ENCODE assay signal across 8 cellular contexts in the genomic region with DNA sequence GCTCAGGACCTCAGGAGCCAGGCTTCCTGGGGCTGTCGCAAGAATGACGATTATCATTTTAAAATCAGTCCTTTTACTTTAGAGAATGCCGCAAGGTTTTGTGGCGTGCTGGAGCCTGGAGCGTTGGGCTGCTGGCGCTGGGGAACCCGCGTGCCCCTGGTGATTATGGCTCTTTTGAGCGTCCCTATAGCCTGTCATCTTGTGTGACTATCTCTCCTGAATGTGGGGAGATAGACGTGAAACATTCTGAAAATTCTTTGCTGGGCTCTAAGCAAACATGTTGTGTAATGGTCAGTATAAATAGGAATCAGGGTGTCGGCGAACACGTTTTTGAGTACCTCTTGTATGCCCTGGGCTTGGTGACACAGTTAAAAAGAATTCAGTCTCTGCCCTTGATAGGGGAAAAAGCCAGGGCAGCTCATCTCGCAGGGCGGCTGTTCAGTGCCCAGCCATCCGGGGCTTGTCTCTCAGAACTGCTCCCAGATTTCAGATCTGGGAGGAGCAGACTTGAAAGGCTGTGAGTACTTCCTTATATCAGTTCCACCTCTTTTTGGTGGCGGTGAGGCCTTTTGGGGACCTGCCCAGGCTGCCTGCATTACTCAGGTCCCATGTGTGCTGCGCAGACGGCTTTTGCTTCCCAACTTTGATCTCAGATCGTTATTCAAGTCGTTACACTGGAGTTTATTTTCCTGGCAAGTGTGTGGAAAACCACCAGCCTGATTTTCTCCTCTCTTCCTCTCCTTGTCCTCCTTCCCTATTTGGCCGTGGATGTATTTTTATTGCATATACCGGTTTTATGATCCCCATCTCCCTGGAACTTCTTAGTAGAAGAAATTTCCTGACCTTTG. TPM values are rescaled to one million over a fixed set of nuclear protein-coding genes. Genes with fewer than 3 reads are reported as not detected.
A peak's percentile ranks its signal among the peaks of the same experiment; 100 is the strongest.
DNase-seq lines count a peak whose midpoint lies in the region; ATAC-seq and TF ChIP-seq lines count a peak whose summit lies in the region.

No MANE protein-coding gene starts in this region.

- H3K27me3 Mint-ChIP-seq in activated T-cell treated with anti-CD3 and anti-CD28 coated beads, Interleukin-2, amount 50 U/mL, for 72 hours (ENCODE audit: low read depth): no peaks in the 10 kb centered on the region
- H3K27me3 Mint-ChIP-seq in neural crest cell (ENCODE audit: low read depth): no peaks in the 10 kb centered on the region

- DNase-seq in EH (ENCODE audit: low read depth) (peak; percentile 95), HCEC 1CT (peak; percentile 78), NT2/D1 (ENCODE audit: low read depth, low spot score) (no peak), fibroblast of the aortic adventitia (ENCODE audit: low read depth) (peak; percentile 74), neural crest cell (ENCODE audit: low read depth, low spot score) (no peak)
- peak; percentile 51 for DNase-seq in activated T-cell treated with anti-CD3 and anti-CD28 coated beads, Interleukin-2, amount 50 U/mL, for 72 hours

- peaks cover 20% of the 10 kb centered on the region for H3K36me3 ChIP-seq in NT2/D1 (ENCODE audit: insufficient read depth, insufficient read length, low read length)

- H3K4me1 Mint-ChIP-seq in activated T-cell treated with anti-CD3 and anti-CD28 coated beads, Interleukin-2, amount 50 U/mL, for 72 hours (ENCODE audit: low read depth): peaks cover 73% of the 10 kb centered on the region
- H3K4me1 Mint-ChIP-seq in neural crest cell: peaks cover 26% of the 10 kb centered on the region

- H3K27ac Mint-ChIP-seq in activated T-cell treated with anti-CD3 and anti-CD28 coated beads, Interleukin-2, amount 50 U/mL, for 72 hours: peak overlapping the region; percentile 90
- H3K27ac Mint-ChIP-seq in neural crest cell (ENCODE audit: unreplicated experiment): peak overlapping the region; percentile 84

- H3K36me3 Mint-ChIP-seq in activated T-cell treated with anti-CD3 and anti-CD28 coated beads, Interleukin-2, amount 50 U/mL, for 72 hours (ENCODE audit: insufficient read depth in 2 of 2): peaks cover 5 to 14% of the 10 kb centered on the region in 2 donors
- H3K36me3 Mint-ChIP-seq in neural crest cell (ENCODE audit: low read depth): no peaks in the 10 kb centered on the region

- TF ChIP-seq CTCF in fibroblast of the aortic adventitia (IDR thresholded peaks at IDR 0.05; ENCODE audit: insufficient read depth, low read length) (no peak), neural crest cell (conservative IDR thresholded peaks at IDR 0.05) (no peak)

- peak; percentile 14 to 18 for ATAC-seq in activated T-cell treated with anti-CD3 and anti-CD28 coated beads, Interleukin-2, amount 50 U/mL, for 72 hours (replicated peaks in 1 of 2)
- ATAC-seq in GM19467 (IDR thresholded peaks at IDR 0.05; ENCODE audit: unreplicated experiment): no peak
- ATAC-seq in GM21737 (IDR thresholded peaks at IDR 0.05; ENCODE audit: unreplicated experiment): no peak

- peak overlapping the region; percentile 90 to 93 for H3K4me3 Mint-ChIP-seq in activated T-cell treated with anti-CD3 and anti-CD28 coated beads, Interleukin-2, amount 50 U/mL, for 72 hours
- peak overlapping the region; percentile 90 for H3K4me3 Mint-ChIP-seq in neural crest cell

- no peaks in the 10 kb centered on the region for H3K9me3 Mint-ChIP-seq in activated T-cell treated with anti-CD3 and anti-CD28 coated beads, Interleukin-2, amount 50 U/mL, for 72 hours
- H3K9me3 Mint-ChIP-seq in neural crest cell: no peaks in the 10 kb centered on the region

- no peaks in the 10 kb centered on the region for H3K9me3 ChIP-seq in NT2/D1 (ENCODE audit: insufficient read depth, low read length)

- peaks cover 17% of the 10 kb centered on the region for H3K27me3 ChIP-seq in NT2/D1 (ENCODE audit: insufficient read depth, insufficient read length)

- H3K9ac ChIP-seq in NT2/D1 (ENCODE audit: insufficient read length, low read depth): peak overlapping the region; percentile 97

- H3K4me1 ChIP-seq in NT2/D1 (ENCODE audit: insufficient read depth, insufficient read length): peaks cover 9% of the 10 kb centered on the region

- H3K4me3 ChIP-seq in NT2/D1 (ENCODE audit: insufficient read length, low read depth) (peak overlapping the region; percentile 97), fibroblast of the aortic adventitia (ENCODE audit: low read depth, low read length) (peak overlapping the region; percentile 96)

RNA-seq across cellular contexts. Expression of a gene that starts 1.0 kb away (rescaled TPM):
- 100 to 1,000 TPM in 1 of 2 donors, 10 to 100 TPM in 1; 99.8 to 131 TPM for total RNA-seq in activated T-cell treated with anti-CD3 and anti-CD28 coated beads, Interleukin-2, amount 50 U/mL, for 72 hours
- total RNA-seq in fibroblast of the aortic adventitia (ENCODE audit: low replicate concordance): 4.8 and 15.2 TPM in 2 replicates
- total RNA-seq in neural crest cell: 39.2 and 41.7 TPM in 2 replicates

RNA-seq across cellular contexts. Expression of a gene that starts 20.1 kb away (rescaled TPM):
- total RNA-seq in activated T-cell treated with anti-CD3 and anti-CD28 coated beads, Interleukin-2, amount 50 U/mL, for 72 hours: 1 to 10 TPM; 6.1 to 7.6 TPM
- total RNA-seq in fibroblast of the aortic adventitia (ENCODE audit: low replicate concordance) (21.7 and 21.8 TPM in 2 replicates), neural crest cell (10.7 and 13.6 TPM in 2 replicates)

RNA-seq across cellular contexts. Expression of a gene that starts 29.4 kb away (rescaled TPM):
- total RNA-seq in activated T-cell treated with anti-CD3 and anti-CD28 coated beads, Interleukin-2, amount 50 U/mL, for 72 hours: under 1 TPM; 0.31 to 0.63 TPM
- total RNA-seq in fibroblast of the aortic adventitia (ENCODE audit: low replicate concordance): 0.18 TPM in 1 of 2 replicates, not detected in the other
- 0.09 and 0.23 TPM in 2 replicates for total RNA-seq in neural crest cell

RNA-seq across cellular contexts. Expression of a gene that starts 45.4 kb away (rescaled TPM):
- 10 to 100 TPM; 21.9 to 25.8 TPM for total RNA-seq in activated T-cell treated with anti-CD3 and anti-CD28 coated beads, Interleukin-2, amount 50 U/mL, for 72 hours
- total RNA-seq in fibroblast of the aortic adventitia (ENCODE audit: low replicate concordance): 11.5 and 12.1 TPM in 2 replicates
- 21.3 and 23.8 TPM in 2 replicates for total RNA-seq in neural crest cell

RNA-seq across cellular contexts. Expression of a gene that starts 45.5 kb away (rescaled TPM):
- 10 to 100 TPM; 71.2 to 75.9 TPM for total RNA-seq in activated T-cell treated with anti-CD3 and anti-CD28 coated beads, Interleukin-2, amount 50 U/mL, for 72 hours
- total RNA-seq in fibroblast of the aortic adventitia (ENCODE audit: low replicate concordance) (36.9 and 42.1 TPM in 2 replicates), neural crest cell (68.9 and 71.9 TPM in 2 replicates)

Comparison
In these comparisons a context has a peak if more than half of its experiments do, and no peak if none do; other contexts are left out.
1. DNase-seq: peak in EH (single experiment), HCEC 1CT (single experiment), activated T-cell treated with anti-CD3 and anti-CD28 coated beads, Interleukin-2, amount 50 U/mL, for 72 hours (2 of 2) and fibroblast of the aortic adventitia (single experiment); none in NT2/D1 (single experiment) and neural crest cell (single experiment).
2. ATAC-seq: peak in activated T-cell treated with anti-CD3 and anti-CD28 coated beads, Interleukin-2, amount 50 U/mL, for 72 hours (2 of 2); none in GM19467 (single experiment) and GM21737 (single experiment).